ENCODE assay signal across 10 cellular contexts in genomic region chr1:193070395-193070753, GRCh38. TPM values are rescaled to one million over a fixed set of nuclear protein-coding genes. Genes with fewer than 3 reads are reported as not detected.
DNase-seq lines count a peak whose midpoint lies in the region; ATAC-seq and TF ChIP-seq lines count a peak whose summit lies in the region.
"Had no signal": no experiment of that assay in that cellular context is flagged by ENCODE, and none has a peak within 500 bp of the region (broad histone marks: within the 10 kb centered on the region; RNA-seq: fewer than 3 reads in every experiment).

No MANE protein-coding gene starts in this region.

- no peak for TF ChIP-seq CTCF in activated CD8-positive, alpha-beta T cell treated with anti-CD3 and anti-CD28 coated beads for 36 hours (IDR thresholded peaks at IDR 0.05)

- no peaks in the 10 kb centered on the region for H3K9me3 Mint-ChIP-seq in activated CD8-positive, alpha-beta T cell treated with anti-CD3 and anti-CD28 coated beads for 36 hours

- ATAC-seq in left ventricle myocardium superior, result peak; percentile 45
- no peak for ATAC-seq in Right ventricle myocardium inferior
- ATAC-seq in HG03280 (IDR thresholded peaks at IDR 0.05; ENCODE audit: unreplicated experiment), result peak; percentile 36
- peak; percentile 23 for ATAC-seq in activated CD8-positive, alpha-beta T cell treated with anti-CD3 and anti-CD28 coated beads for 36 hours
- ATAC-seq in HG02852 (IDR thresholded peaks at IDR 0.05; ENCODE audit: unreplicated experiment), result no peak
- ATAC-seq in HG03039 (IDR thresholded peaks at IDR 0.05; ENCODE audit: unreplicated experiment), result no peak
- ATAC-seq in GM19023 (IDR thresholded peaks at IDR 0.05; ENCODE audit: unreplicated experiment), result no peak

- DNase-seq in left ventricle myocardium superior (no peak), Right ventricle myocardium inferior (ENCODE audit: missing footprints) (no peak), DMS79 (lab: John Stamatoyannopoulos, UW) (no peak)
- no peak for DNase-seq in activated CD8-positive, alpha-beta T cell treated with anti-CD3 and anti-CD28 coated beads for 36 hours
- DNase-seq: NCI-H1436, ovary had no signal

- intact Hi-C loops in left ventricle myocardium superior (cut with micrococcal nuclease), result no loop called here
- intact Hi-C loops in Right ventricle myocardium inferior (cut with DNase I), result no loop called here
- intact Hi-C loops in activated CD8-positive, alpha-beta T cell treated with anti-CD3 and anti-CD28 coated beads for 36 hours (cut with micrococcal nuclease), result no loop called here

- CTCF ChIA-PET in activated CD8-positive, alpha-beta T cell treated with anti-CD3 and anti-CD28 coated beads for 36 hours (lab: Charles Lee), result interaction anchor here (1.1 to 2.5 kb wide), 3 partner anchors 12 to 52 kb away, joined by 3 to 10 read pairs (median 6); partner anchors contain the start of genes CDC73, RO60 and UCHL5

- H3K27ac Mint-ChIP-seq in activated CD8-positive, alpha-beta T cell treated with anti-CD3 and anti-CD28 coated beads for 36 hours, result peak overlapping the region; percentile 84

- peaks cover 22% of the 10 kb centered on the region for H3K36me3 Mint-ChIP-seq in activated CD8-positive, alpha-beta T cell treated with anti-CD3 and anti-CD28 coated beads for 36 hours (ENCODE audit: low read depth)

- POLR2A ChIA-PET in activated CD8-positive, alpha-beta T cell treated with anti-CD3 and anti-CD28 coated beads for 36 hours (lab: Charles Lee), result interaction anchor here (0.6 to 1.4 kb wide), 3 partner anchors 10 to 520 kb away, joined by 3 to 4 read pairs (median 4); partner anchors contain the start of genes RO60 and UCHL5

- H3K27me3 Mint-ChIP-seq in activated CD8-positive, alpha-beta T cell treated with anti-CD3 and anti-CD28 coated beads for 36 hours, result no peaks in the 10 kb centered on the region

- peaks cover 40% of the 10 kb centered on the region for H3K4me1 Mint-ChIP-seq in activated CD8-positive, alpha-beta T cell treated with anti-CD3 and anti-CD28 coated beads for 36 hours (ENCODE audit: low read depth)

- H3K4me3 Mint-ChIP-seq in activated CD8-positive, alpha-beta T cell treated with anti-CD3 and anti-CD28 coated beads for 36 hours, result peak overlapping the region; percentile 9

RNA-seq across cellular contexts. Expression of gene RO60, which starts 11.0 kb away (rescaled TPM):
- total RNA-seq in left ventricle myocardium superior, result 51.6 TPM
- 42.8 TPM for total RNA-seq in Right ventricle myocardium inferior
- 10 to 100 TPM; 56.2 to 63.4 TPM for total RNA-seq in activated CD8-positive, alpha-beta T cell treated with anti-CD3 and anti-CD28 coated beads for 36 hours

RNA-seq across cellular contexts. Expression of gene UCHL5, which starts 11.2 kb away (rescaled TPM):
- total RNA-seq in left ventricle myocardium superior, result 45.3 TPM
- total RNA-seq in Right ventricle myocardium inferior, result 42.9 TPM
- total RNA-seq in activated CD8-positive, alpha-beta T cell treated with anti-CD3 and anti-CD28 coated beads for 36 hours, result 10 to 100 TPM; 81.3 to 85.7 TPM

RNA-seq across cellular contexts. Expression of gene GLRX2, which starts 34.8 kb away (rescaled TPM):
- total RNA-seq in left ventricle myocardium superior (37.0 TPM), Right ventricle myocardium inferior (45.3 TPM)
- 10 to 100 TPM; 24.3 to 29.5 TPM for total RNA-seq in activated CD8-positive, alpha-beta T cell treated with anti-CD3 and anti-CD28 coated beads for 36 hours

RNA-seq across cellular contexts. Expression of gene CDC73, which starts 51.5 kb away (rescaled TPM):
- 59.5 TPM for total RNA-seq in left ventricle myocardium superior
- total RNA-seq in Right ventricle myocardium inferior, result 48.6 TPM
- 10 to 100 TPM; 45.1 to 50.2 TPM for total RNA-seq in activated CD8-positive, alpha-beta T cell treated with anti-CD3 and anti-CD28 coated beads for 36 hours

Comparison
In these comparisons a context has a peak if more than half of its experiments do, and no peak if none do; other contexts are left out.
1. ATAC-seq: peak in left ventricle myocardium superior (single experiment), HG03280 (single experiment) and activated CD8-positive, alpha-beta T cell treated with anti-CD3 and anti-CD28 coated beads for 36 hours (single experiment); none in Right ventricle myocardium inferior (single experiment), HG02852 (single experiment), HG03039 (single experiment) and GM19023 (single experiment).